ENCODE assay signal across 8 cellular contexts in the genomic region with DNA sequence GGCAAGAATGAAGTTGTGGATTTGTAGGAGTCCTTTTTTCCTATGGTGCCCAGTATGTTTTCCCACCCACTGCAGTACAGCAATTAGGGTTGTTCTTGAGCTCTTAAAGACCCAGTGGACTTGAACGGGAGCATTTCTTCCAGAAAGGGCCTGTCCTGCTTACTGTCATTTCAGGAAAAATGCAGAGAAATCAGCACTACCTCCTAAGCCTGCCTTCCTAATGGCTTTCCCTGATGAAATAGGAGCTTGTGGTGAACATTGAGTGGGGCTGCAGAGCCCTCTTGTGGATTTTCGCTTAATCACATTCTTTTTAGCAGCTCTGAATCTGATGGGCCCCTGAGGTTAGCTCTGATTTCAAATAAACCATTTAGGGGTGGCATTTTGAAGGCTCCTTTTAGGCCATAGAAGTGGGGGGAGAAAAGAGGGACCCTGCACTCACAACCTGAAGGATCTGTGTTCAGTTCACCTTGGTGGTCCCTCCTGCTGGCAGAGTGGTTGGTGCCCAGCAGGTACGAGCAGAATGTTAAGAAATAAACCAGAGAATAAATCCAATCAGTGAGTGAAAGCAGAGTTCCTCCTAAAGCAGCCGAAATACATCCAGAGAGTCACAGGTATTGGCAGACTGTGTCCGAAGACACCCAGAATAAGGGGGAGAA.
DNase-seq lines count a peak whose midpoint lies in the region; ATAC-seq lines count a peak whose summit lies in the region.

No MANE protein-coding gene starts in this region.

- H3K4me1 Mint-ChIP-seq in activated CD4-positive, alpha-beta T cell treated with anti-CD3 and anti-CD28 coated beads, Interleukin-2, amount 10 ng/mL, durations not matched to agents 24 days and 14 days = peaks cover 5% of the 10 kb centered on the region

- no peaks in the 10 kb centered on the region for H3K9me3 Mint-ChIP-seq in activated CD4-positive, alpha-beta T cell treated with anti-CD3 and anti-CD28 coated beads, Interleukin-2, amount 10 ng/mL, durations not matched to agents 24 days and 14 days

- intact Hi-C loops in activated CD4-positive, alpha-beta T cell treated with anti-CD3 and anti-CD28 coated beads, Interleukin-2, amount 10 ng/mL, durations not matched to agents 24 days and 14 days (cut with micrococcal nuclease) = loop anchor here (1.0 to 10.0 kb wide), 5 partner anchors 77 to 630 kb away; partner anchors contain the start of gene SMC5

- peak; percentile 85 for ATAC-seq in GM18867 (IDR thresholded peaks at IDR 0.05; ENCODE audit: unreplicated experiment)
- peak; percentile 69 for ATAC-seq in HG03135 (IDR thresholded peaks at IDR 0.05; ENCODE audit: unreplicated experiment)

- no peak overlapping the region for H3K4me3 Mint-ChIP-seq in activated CD4-positive, alpha-beta T cell treated with anti-CD3 and anti-CD28 coated beads, Interleukin-2, amount 10 ng/mL, durations not matched to agents 24 days and 14 days

- H3K36me3 Mint-ChIP-seq in activated CD4-positive, alpha-beta T cell treated with anti-CD3 and anti-CD28 coated beads, Interleukin-2, amount 10 ng/mL, durations not matched to agents 24 days and 14 days (ENCODE audit: low read depth) = no peaks in the 10 kb centered on the region

- DNase-seq in AML-193 (lab: John Stamatoyannopoulos, UW) (peak; percentile 59 to 65), NCI-H2227 treated with DMSO at 0.1 percent for 48 hours (lab: John Stamatoyannopoulos, UW) (peak; percentile 60), lung microvascular endothelial cell (ENCODE audit: low read depth in 2 of 2) (peak; percentile 88)
- peak; percentile 85 for DNase-seq in activated CD4-positive, alpha-beta T cell treated with anti-CD3 and anti-CD28 coated beads, Interleukin-2, amount 10 ng/mL, durations not matched to agents 24 days and 14 days
- DNase-seq in effector CD4-positive, alpha-beta T cell = peak; percentile 8
- DNase-seq in stimulated activated CD4-positive, alpha-beta T cell treated with anti-CD3 and anti-CD28 coated beads, TNF-alpha, amount 100 ng/mL, for 24 hours (ENCODE audit: low read depth in 3 of 3) = peak; percentile 15 to 23 (median 15)

- no peak overlapping the region for H3K27ac Mint-ChIP-seq in activated CD4-positive, alpha-beta T cell treated with anti-CD3 and anti-CD28 coated beads, Interleukin-2, amount 10 ng/mL, durations not matched to agents 24 days and 14 days

- no peaks in the 10 kb centered on the region for H3K27me3 Mint-ChIP-seq in activated CD4-positive, alpha-beta T cell treated with anti-CD3 and anti-CD28 coated beads, Interleukin-2, amount 10 ng/mL, durations not matched to agents 24 days and 14 days

Comparison
In these comparisons a context has a peak if more than half of its experiments do, and no peak if none do; other contexts are left out.
1. Peak in every context shown above with its lines: DNase-seq and ATAC-seq.
2. DNase-seq: peak in every context shown above with its lines; median percentile 88 in lung microvascular endothelial cell; 85 in activated CD4-positive, alpha-beta T cell treated with anti-CD3 and anti-CD28 coated beads, Interleukin-2, amount 10 ng/mL, durations not matched to agents 24 days and 14 days; 62 in AML-193; 60 in NCI-H2227 treated with DMSO at 0.1 percent for 48 hours; 15 in stimulated activated CD4-positive, alpha-beta T cell treated with anti-CD3 and anti-CD28 coated beads, TNF-alpha, amount 100 ng/mL, for 24 hours; 8 in effector CD4-positive, alpha-beta T cell.